26 cellular contexts compared by ENCODE assay signal in the genomic region with DNA sequence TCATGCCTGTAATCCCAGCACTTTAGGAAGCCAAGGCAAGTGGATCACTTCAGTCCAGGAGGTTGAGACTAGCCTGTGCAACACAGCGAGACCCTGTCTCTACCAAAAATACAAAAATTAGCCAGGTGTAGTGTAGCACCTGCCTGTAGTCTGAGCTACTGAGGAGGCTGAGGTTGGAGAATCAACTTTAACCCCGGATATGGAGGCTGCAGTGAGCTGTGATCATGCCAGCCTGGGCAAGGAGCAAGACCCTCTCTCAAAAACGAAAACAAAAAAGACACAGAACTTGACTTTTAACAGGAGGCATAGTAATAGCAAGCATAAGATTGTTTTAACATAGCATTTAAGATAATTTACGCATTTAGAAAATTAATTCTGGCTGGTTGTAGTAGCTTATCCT. TPM values are rescaled to one million over a fixed set of nuclear protein-coding genes. Genes with fewer than 3 reads are reported as not detected.
A peak's percentile ranks its signal among the peaks of the same experiment; 100 is the strongest.
DNase-seq lines count a peak whose midpoint lies in the region; ATAC-seq and TF ChIP-seq lines count a peak whose summit lies in the region.
"Had no signal": no experiment of that assay in that cellular context is flagged by ENCODE, and none has a peak within 500 bp of the region (broad histone marks: within the 10 kb centered on the region; RNA-seq: fewer than 3 reads in every experiment).

No MANE protein-coding gene starts in this region.

- CTCF ChIA-PET in PC-3 (lab: Charles Lee): no interaction called here
- CTCF ChIA-PET in activated CD4-positive, alpha-beta memory T cell treated with anti-CD3 and anti-CD28 coated beads for 36 hours (lab: Charles Lee): interaction anchor here (0.7 kb wide), 1 partner anchor 210 kb away, joined by 5 read pairs; no protein-coding TSS in a partner anchor

- H3K27ac Mint-ChIP-seq in T-helper 1 cell treated with Interleukin-12 subunit alpha and Interleukin-12 subunit beta and Interleukin-4 antibody, amounts not matched to agents 30 μg/mL and 1 μg/mL, for 36 hours: peak overlapping the region; percentile 47
- H3K27ac Mint-ChIP-seq in CD14-positive monocyte: peak overlapping the region in 6 of 7 donors; percentile 16 to 85 (median 52)
- H3K27ac Mint-ChIP-seq in activated CD4-positive, alpha-beta memory T cell treated with anti-CD3 and anti-CD28 coated beads for 36 hours: no peak overlapping the region

- no peaks in the 10 kb centered on the region for H3K27me3 ChIP-seq in PC-3 (ENCODE audit: low read length)
- H3K27me3 ChIP-seq: BLaER1 had no signal

- no peak overlapping the region for H2AFZ ChIP-seq in PC-3 (ENCODE audit: low read length)

- 0 out of 2 replicates have a peak overlapping the region, but pooled peaks have one; percentile 67 for H3K27ac ChIP-seq in PC-3 (ENCODE audit: low read length)
- H3K27ac ChIP-seq in epithelial cell of prostate: peak overlapping the region; percentile 49
- H3K27ac ChIP-seq: 22Rv1, BLaER1, KMS-11 had no signal

- DNase-seq in T-helper 1 cell (no peak), CD14-positive monocyte (ENCODE audit: low spot score) (no peak), PC-3 (no peak), epithelial cell of prostate (ENCODE audit: low read depth, low spot score) (no peak), epidermal melanocyte (ENCODE audit: insufficient read length, low spot score) (no peak)
- no peak for DNase-seq in activated CD4-positive, alpha-beta memory T cell treated with anti-CD3 and anti-CD28 coated beads for 36 hours
- DNase-seq: ACHN; Caco-2; CD4-positive, alpha-beta memory T cell; DMS 273 treated with DMSO at 0.1 percent for 48 hours; DMS79 treated with DMSO at 0.1 percent for 48 hours; GOT3; NCI-H1417; NCI-H1694 treated with DMSO at 0.1 percent for 48 hours; NCI-H2081 treated with DMSO at 0.1 percent for 48 hours; NCI-H2171 treated with DMSO at 0.1 percent for 48 hours; NCI-H526; OCI-M1; RPMI8226; SHP77 treated with DMSO at 0.1 percent for 48 hours had no signal

- no peaks in the 10 kb centered on the region for H4K20me1 ChIP-seq in PC-3 (ENCODE audit: low read length)

- intact Hi-C loops in CD14-positive monocyte (cut with micrococcal nuclease) (no loop called here), PC-3 (cut with micrococcal nuclease) (no loop called here)
- intact Hi-C loops in activated CD4-positive, alpha-beta memory T cell treated with anti-CD3 and anti-CD28 coated beads for 36 hours (cut with micrococcal nuclease): no loop called here

- BruUV-seq in PC-3 (replicated peaks; lab: Mats Ljungman, UMichigan): no TSS peak

- H3K9me2 ChIP-seq in PC-3 (replicated peaks; ENCODE audit: low read length): no peaks in the 10 kb centered on the region

- H3K36me3 ChIP-seq in PC-3 (ENCODE audit: low read depth, low read length): no peaks in the 10 kb centered on the region

- ATAC-seq in PC-3: no peak
- no peak for ATAC-seq in GM21576 (IDR thresholded peaks at IDR 0.05; ENCODE audit: unreplicated experiment)
- ATAC-seq: GM12878 had no signal

- no peak overlapping the region for H3K9ac ChIP-seq in PC-3 (ENCODE audit: low read length)
- H3K9ac ChIP-seq: BLaER1, KMS-11 had no signal

- no peaks in the 10 kb centered on the region for H3K79me2 ChIP-seq in PC-3 (ENCODE audit: low read length)

- H3K4me2 ChIP-seq in PC-3 (ENCODE audit: low read length): no peak overlapping the region
- H3K4me2 ChIP-seq: BLaER1, KMS-11 had no signal

- H3K9me3 Mint-ChIP-seq in T-helper 1 cell treated with Interleukin-12 subunit alpha and Interleukin-12 subunit beta and Interleukin-4 antibody, amounts not matched to agents 30 μg/mL and 1 μg/mL, for 36 hours: no peaks in the 10 kb centered on the region
- no peaks in the 10 kb centered on the region for H3K9me3 Mint-ChIP-seq in CD14-positive monocyte
- H3K9me3 Mint-ChIP-seq in activated CD4-positive, alpha-beta memory T cell treated with anti-CD3 and anti-CD28 coated beads for 36 hours: no peaks in the 10 kb centered on the region

- no peaks in the 10 kb centered on the region for H3F3A ChIP-seq in PC-3 (ENCODE audit: low read length, unreplicated experiment)

- H3K27me3 Mint-ChIP-seq in T-helper 1 cell treated with Interleukin-12 subunit alpha and Interleukin-12 subunit beta and Interleukin-4 antibody, amounts not matched to agents 30 μg/mL and 1 μg/mL, for 36 hours (ENCODE audit: low read depth): no peaks in the 10 kb centered on the region
- peaks cover 0 to 1% (median 0%) of the 10 kb centered on the region in 3 donors for H3K27me3 Mint-ChIP-seq in CD14-positive monocyte (ENCODE audit: low read depth in 3 of 3)
- H3K27me3 Mint-ChIP-seq in activated CD4-positive, alpha-beta memory T cell treated with anti-CD3 and anti-CD28 coated beads for 36 hours: no peaks in the 10 kb centered on the region
- H3K27me3 Mint-ChIP-seq: CD4-positive, alpha-beta memory T cell had no signal

- no peak overlapping the region for H3K4me3 ChIP-seq in PC-3 (ENCODE audit: low read length)
- H3K4me3 ChIP-seq: BLaER1, GM12878 had no signal

- H3K4me3 Mint-ChIP-seq in T-helper 1 cell treated with Interleukin-12 subunit alpha and Interleukin-12 subunit beta and Interleukin-4 antibody, amounts not matched to agents 30 μg/mL and 1 μg/mL, for 36 hours: no peak overlapping the region
- H3K4me3 Mint-ChIP-seq in CD14-positive monocyte: no peak overlapping the region
- H3K4me3 Mint-ChIP-seq in activated CD4-positive, alpha-beta memory T cell treated with anti-CD3 and anti-CD28 coated beads for 36 hours: no peak overlapping the region

- peaks cover 43% of the 10 kb centered on the region for H3K4me1 Mint-ChIP-seq in T-helper 1 cell treated with Interleukin-12 subunit alpha and Interleukin-12 subunit beta and Interleukin-4 antibody, amounts not matched to agents 30 μg/mL and 1 μg/mL, for 36 hours (ENCODE audit: low read depth)
- peaks cover 31% of the 10 kb centered on the region for H3K4me1 Mint-ChIP-seq in CD14-positive monocyte
- H3K4me1 Mint-ChIP-seq in activated CD4-positive, alpha-beta memory T cell treated with anti-CD3 and anti-CD28 coated beads for 36 hours (ENCODE audit: low read depth): peaks cover 38% of the 10 kb centered on the region

- H3K9me3 ChIP-seq in PC-3 (ENCODE audit: low read length): no peaks in the 10 kb centered on the region
- H3K9me3 ChIP-seq: BLaER1, Caco-2 had no signal

- H3K36me3 Mint-ChIP-seq in T-helper 1 cell treated with Interleukin-12 subunit alpha and Interleukin-12 subunit beta and Interleukin-4 antibody, amounts not matched to agents 30 μg/mL and 1 μg/mL, for 36 hours (ENCODE audit: low read depth): peaks cover 43% of the 10 kb centered on the region
- H3K36me3 Mint-ChIP-seq in CD14-positive monocyte: peaks cover 31 to 53% of the 10 kb centered on the region in 2 donors
- H3K36me3 Mint-ChIP-seq in activated CD4-positive, alpha-beta memory T cell treated with anti-CD3 and anti-CD28 coated beads for 36 hours: peaks cover 33% of the 10 kb centered on the region
- H3K36me3 Mint-ChIP-seq: CD4-positive, alpha-beta memory T cell had no signal

- no peak for TF ChIP-seq CTCF in CD14-positive monocyte (IDR thresholded peaks at IDR 0.05)
- no peak for TF ChIP-seq CTCF in PC-3 (conservative IDR thresholded peaks at IDR 0.05; ENCODE audit: low read depth, low read length)

- POLR2A ChIA-PET in PC-3 (lab: Charles Lee; ENCODE audit: unreplicated experiment): no interaction called here
- POLR2A ChIA-PET in activated CD4-positive, alpha-beta memory T cell treated with anti-CD3 and anti-CD28 coated beads for 36 hours (lab: Charles Lee): interaction anchor here (0.6 to 1.2 kb wide), 3 partner anchors 17 to 68 kb away, joined by 3 read pairs; no protein-coding TSS in a partner anchor

- peaks cover 21% of the 10 kb centered on the region for H3K4me1 ChIP-seq in PC-3 (ENCODE audit: insufficient read depth, low read length)
- H3K4me1 ChIP-seq: Caco-2 had no signal

RNA-seq across cellular contexts. Expression of a gene that starts 32.5 kb away (rescaled TPM):
- polyA plus RNA-seq in CD14-positive monocyte: 1 to 10 TPM; 1.7 to 2.2 TPM
- total RNA-seq in PC-3 (2014; rRNA removed): 1.4 and 4.4 TPM in 2 replicates
- 10 to 100 TPM; 19.4 to 19.7 TPM for total RNA-seq in activated CD4-positive, alpha-beta memory T cell treated with anti-CD3 and anti-CD28 coated beads for 36 hours
